ENCODE assay signal across 31 cellular contexts in genomic region chr13:89238496-89238895, GRCh38.
"Had no signal": no experiment of that assay in that cellular context is flagged by ENCODE, and none has a peak within 500 bp of the region (broad histone marks: within the 10 kb centered on the region; RNA-seq: fewer than 3 reads in every experiment).

No MANE protein-coding gene starts in this region.

- H3K27ac ChIP-seq: brain microvascular endothelial cell, cardiac muscle cell, colonic mucosa, esophagus muscularis mucosa, gastroesophageal sphincter, heart right ventricle had no signal

- H3K9me3 ChIP-seq: colonic mucosa, esophagus muscularis mucosa, gastroesophageal sphincter, heart right ventricle had no signal

- DNase-seq: activated CD4-positive, alpha-beta memory T cell treated with anti-CD3 and anti-CD28 coated beads for 36 hours; activated CD4-positive, alpha-beta T cell treated with anti-CD3 and anti-CD28 coated beads for 36 hours; activated CD4-positive, alpha-beta T cell treated with anti-CD3 and anti-CD28 coated beads, Interleukin-2, amount 10 ng/mL, durations not matched to agents 24 days and 14 days; activated CD4-positive, CD25-positive, alpha-beta regulatory T cell; activated CD4-positive, CD25-positive, alpha-beta regulatory T cell treated with anti-CD3 and anti-CD28 coated beads, Interleukin-2, amount 50 U/mL, for 72 hours; activated CD8-positive, alpha-beta memory T cell treated with anti-CD3 and anti-CD28 coated beads, Interleukin-2, amount 10 ng/mL, durations not matched to agents 7 days and 5 days; activated CD8-positive, alpha-beta memory T cell treated with anti-CD3 and anti-CD28 coated beads, Interleukin-2, amount 50 U/mL, for 4 hours; activated CD8-positive, alpha-beta T cell treated with anti-CD3 and anti-CD28 coated beads, Interleukin-2, amount 10 ng/mL, durations not matched to agents 7 days and 5 days; activated effector memory CD4-positive, alpha-beta T cell treated with Interleukin-2 at 50 U/mL for 16 hours; activated gamma-delta T cell treated with Interleukin-2 at 50 U/mL for 16 hours; activated naive CD4-positive, alpha-beta T cell treated with anti-CD3 and anti-CD28 coated beads, Interleukin-2, amount 50 U/mL, for 16 hours; activated naive CD4-positive, alpha-beta T cell treated with Interleukin-2 at 50 U/mL for 16 hours; activated T-cell treated with anti-CD3 and anti-CD28 coated beads, Interleukin-2, amount 50 U/mL, for 1 hour; amniotic stem cell; anterior cingulate cortex; brain microvascular endothelial cell; central memory CD4-positive, alpha-beta T cell; cerebellar nuclear complex; colonic mucosa; effector CD8-positive, alpha-beta T cell; erythroblast; foreskin melanocyte; heart right ventricle; T-helper 2 cell had no signal

- H3K27me3 ChIP-seq: brain microvascular endothelial cell, cardiac muscle cell, colonic mucosa, esophagus muscularis mucosa, gastroesophageal sphincter, heart right ventricle had no signal

- H3K36me3 ChIP-seq: brain microvascular endothelial cell, cardiac muscle cell, colonic mucosa, esophagus muscularis mucosa, gastroesophageal sphincter, heart right ventricle had no signal

- H3K4me1 ChIP-seq: colonic mucosa, esophagus muscularis mucosa, gastroesophageal sphincter, heart right ventricle had no signal

- H3K4me3 ChIP-seq: cardiac muscle cell, colonic mucosa, esophagus muscularis mucosa, gastroesophageal sphincter, heart right ventricle had no signal

- ATAC-seq: activated CD4-positive, alpha-beta T cell treated with anti-CD3 and anti-CD28 coated beads for 36 hours; activated CD8-positive, alpha-beta memory T cell treated with anti-CD3 and anti-CD28 coated beads, Interleukin-2, amount 10 ng/mL, durations not matched to agents 7 days and 5 days; activated CD8-positive, alpha-beta T cell treated with anti-CD3 and anti-CD28 coated beads, Interleukin-2, amount 10 ng/mL, durations not matched to agents 7 days and 5 days; activated T-helper 17 cell treated with anti-CD3 and anti-CD28 coated beads, Interleukin-2, amount 50 U/mL, for 72 hours; gastroesophageal sphincter; heart right ventricle had no signal

- FAIRE-seq: astrocyte, endometrium, endothelial cell of umbilical vein had no signal
